18 cellular contexts compared by ENCODE assay signal in genomic region chr18:6644841-6645240, GRCh38.
"Had no signal": no experiment of that assay in that cellular context is flagged by ENCODE, and none has a peak within 500 bp of the region (broad histone marks: within the 10 kb centered on the region; RNA-seq: fewer than 3 reads in every experiment).

No MANE protein-coding gene starts in this region.

- H3K4me1 ChIP-seq: heart right ventricle, psoas muscle, right atrium auricular region had no signal

- H3K9me3 ChIP-seq: pancreas, psoas muscle, upper lobe of left lung had no signal

- H3K27ac ChIP-seq: heart right ventricle, pancreas, psoas muscle, right atrium auricular region, upper lobe of left lung had no signal

- H3K4me3 ChIP-seq: heart right ventricle, lung, pancreas, psoas muscle, right atrium auricular region, upper lobe of left lung had no signal

- ATAC-seq: heart right ventricle; left colon; natural killer cell; pancreas; psoas muscle; stimulated activated naive CD8-positive, alpha-beta T cell treated with anti-CD3 and anti-CD28 coated beads, Interleukin-15, Interleukin-2, amounts not matched to agents 100 U/mL and 50 U/mL, for 24 hours had no signal

- H3K36me3 ChIP-seq: heart right ventricle, pancreas, right atrium auricular region, upper lobe of left lung had no signal

- DNase-seq: activated CD4-positive, alpha-beta memory T cell treated with anti-CD3 and anti-CD28 coated beads for 36 hours; activated CD4-positive, alpha-beta T cell treated with anti-CD3 and anti-CD28 coated beads for 48 hours; activated effector memory CD4-positive, alpha-beta T cell treated with Interleukin-2 at 50 U/mL for 16 hours; activated naive CD4-positive, alpha-beta T cell treated with anti-CD3 and anti-CD28 coated beads for 36 hours; activated T-cell treated with anti-CD3 and anti-CD28 coated beads, Interleukin-2, amount 50 U/mL, for 48 hours; amygdala; cortex of kidney; heart right ventricle; left colon; midbrain; natural killer cell; pancreas; psoas muscle; stimulated activated CD4-positive, alpha-beta T cell treated with anti-CD3 and anti-CD28 coated beads, Interleukin-4, amount 100 ng/mL, for 24 hours; stimulated activated naive CD8-positive, alpha-beta T cell treated with anti-CD3 and anti-CD28 coated beads, Interleukin-15, Interleukin-2, amounts not matched to agents 100 U/mL and 50 U/mL, for 24 hours; upper lobe of left lung had no signal

- H3K27me3 ChIP-seq: pancreas, right atrium auricular region, upper lobe of left lung had no signal
